ENCODE assay signal across 30 cellular contexts in genomic region chr12:9098463-9099026, GRCh38. TPM values are rescaled to one million over a fixed set of nuclear protein-coding genes. Genes with fewer than 3 reads are reported as not detected.
"Had no signal": no experiment of that assay in that cellular context is flagged by ENCODE, and none has a peak within 500 bp of the region (broad histone marks: within the 10 kb centered on the region; RNA-seq: fewer than 3 reads in every experiment).

No MANE protein-coding gene starts in this region.

- DNase-seq: activated CD4-positive, alpha-beta memory T cell treated with anti-CD3 and anti-CD28 coated beads, Interleukin-2, amount 10 ng/mL, durations not matched to agents 7 days and 5 days; activated CD4-positive, alpha-beta T cell treated with anti-CD3 and anti-CD28 coated beads for 1 hour; activated CD4-positive, alpha-beta T cell treated with anti-CD3 and anti-CD28 coated beads for 36 hours; activated CD4-positive, alpha-beta T cell treated with anti-CD3 and anti-CD28 coated beads for 48 hours; activated CD4-positive, alpha-beta T cell treated with anti-CD3 and anti-CD28 coated beads, Interleukin-2, amount 10 ng/mL, durations not matched to agents 7 days and 5 days; activated CD4-positive, alpha-beta T cell treated with anti-CD3 and anti-CD28 coated beads, Interleukin-2, amount 50 U/mL, for 48 hours; activated CD4-positive, CD25-positive, alpha-beta regulatory T cell; activated CD8-positive, alpha-beta memory T cell treated with anti-CD3 and anti-CD28 coated beads for 24 hours; activated CD8-positive, alpha-beta memory T cell treated with anti-CD3 and anti-CD28 coated beads, Interleukin-2, amount 10 ng/mL, durations not matched to agents 7 days and 5 days; activated CD8-positive, alpha-beta memory T cell treated with anti-CD3 and anti-CD28 coated beads, Interleukin-2, amount 50 U/mL, for 48 hours; activated CD8-positive, alpha-beta T cell treated with anti-CD3 and anti-CD28 coated beads, Interleukin-2, amount 10 ng/mL, durations not matched to agents 7 days and 5 days; activated effector memory CD4-positive, alpha-beta T cell treated with Interleukin-2 at 50 U/mL for 16 hours; activated gamma-delta T cell; activated naive CD4-positive, alpha-beta T cell treated with anti-CD3 and anti-CD28 coated beads, Interleukin-2, amount 10 ng/mL, durations not matched to agents 7 days and 5 days; activated naive CD4-positive, alpha-beta T cell treated with Interleukin-2 at 50 U/mL for 16 hours; activated naive CD8-positive, alpha-beta T cell treated with anti-CD3 and anti-CD28 coated beads, Interleukin-2, amount 10 ng/mL, durations not matched to agents 7 days and 5 days; activated naive CD8-positive, alpha-beta T cell treated with anti-CD3 and anti-CD28 coated beads, Interleukin-2, amount 50 U/mL, for 24 hours; activated T-cell treated with anti-CD3 and anti-CD28 coated beads, Interleukin-2, amount 50 U/mL, for 24 hours; activated T-cell treated with anti-CD3 and anti-CD28 coated beads, Interleukin-2, amount 50 U/mL, for 48 hours; amygdala; anterior cingulate cortex; central memory CD4-positive, alpha-beta T cell; T-helper 1 cell; T-helper 2 cell; T-helper 9 cell had no signal

- ATAC-seq: activated CD4-positive, alpha-beta T cell treated with anti-CD3 and anti-CD28 coated beads for 36 hours; activated CD4-positive, CD25-positive, alpha-beta regulatory T cell treated with anti-CD3 and anti-CD28 coated beads, Interleukin-2, amount 50 U/mL, for 24 hours; activated CD8-positive, alpha-beta memory T cell treated with anti-CD3 and anti-CD28 coated beads, Interleukin-2, amount 10 ng/mL, durations not matched to agents 7 days and 5 days; activated CD8-positive, alpha-beta T cell treated with anti-CD3 and anti-CD28 coated beads, Interleukin-2, amount 10 ng/mL, durations not matched to agents 7 days and 5 days; activated naive CD8-positive, alpha-beta T cell treated with anti-CD3 and anti-CD28 coated beads, Interleukin-2, amount 50 U/mL, for 24 hours had no signal

- FAIRE-seq: TTC549 had no signal

- H3K9me3 ChIP-seq: ascending aorta had no signal

- H3K4me1 ChIP-seq: ascending aorta had no signal

- H3K4me3 ChIP-seq: ascending aorta had no signal

- H3K27ac ChIP-seq: ascending aorta, VCaP had no signal

- H3K27me3 ChIP-seq: ascending aorta had no signal

RNA-seq across cellular contexts. Expression of gene A2M, which starts 17.2 kb away (rescaled TPM):
- total RNA-seq: activated CD4-positive, alpha-beta memory T cell treated with anti-CD3 and anti-CD28 coated beads, Interleukin-2, amount 10 ng/mL, durations not matched to agents 7 days and 5 days; activated CD4-positive, alpha-beta T cell treated with anti-CD3 and anti-CD28 coated beads, Interleukin-2, amount 10 ng/mL, durations not matched to agents 7 days and 5 days; activated CD8-positive, alpha-beta T cell treated with anti-CD3 and anti-CD28 coated beads, Interleukin-2, amount 10 ng/mL, durations not matched to agents 7 days and 5 days; activated T-helper 2 cell treated with anti-CD3 and anti-CD28 coated beads, Interferon-gamma antibody, Interleukin-2, Interleukin-4, amounts not matched to agents 10 μg/mL and 5 μg/mL and 100 μg/mL, durations not matched to agents 14 hours and 24 hours and 36 hours had no signal
